ENCODE assay signal across 11 cellular contexts in genomic region chr12:70283232-70283631, GRCh38.
"Had no signal": no experiment of that assay in that cellular context is flagged by ENCODE, and none has a peak within 500 bp of the region (broad histone marks: within the 10 kb centered on the region; RNA-seq: fewer than 3 reads in every experiment).

No MANE protein-coding gene starts in this region.

- H2AFZ ChIP-seq: GM23248, GM23338 had no signal

- H3K9ac ChIP-seq: GM23248 had no signal

- H3K4me2 ChIP-seq: GM23338 had no signal

- H3K4me3 Mint-ChIP-seq: GM23338, H9, HFFc6 had no signal

- FAIRE-seq: H1, H54 had no signal

- H3K27ac ChIP-seq: GM23248 had no signal

- DNase-seq: GM23248, GOT3, H7, H9, HCEC 1CT, HFFc6 had no signal

- H3K4me1 ChIP-seq: HAP-1 had no signal

- H3K4me3 ChIP-seq: GM23248, GM23338, HAP-1 had no signal

- H3K9me3 Mint-ChIP-seq: GM23338, H9, HFFc6 had no signal

- ATAC-seq: GM23338, HCT116 had no signal

- H3K9me3 ChIP-seq: HAP-1 had no signal

- H3K27ac Mint-ChIP-seq: GM23338, HFFc6 had no signal
